23 cellular contexts compared by ENCODE assay signal in genomic region chr10:95256268-95256667, GRCh38.
"Had no signal": no experiment of that assay in that cellular context is flagged by ENCODE, and none has a peak within 500 bp of the region (broad histone marks: within the 10 kb centered on the region; RNA-seq: fewer than 3 reads in every experiment).

No MANE protein-coding gene starts in this region.

- H3K27ac ChIP-seq: left ventricle myocardium inferior, ovary, right atrium auricular region, skin epidermis, stomach, testis, thyroid gland, upper lobe of right lung had no signal

- H3K9me3 ChIP-seq: mucosa of descending colon, stomach, testis, thyroid gland, upper lobe of right lung had no signal

- FAIRE-seq: urothelium cell line had no signal

- H3K4me3 ChIP-seq: left ventricle myocardium inferior, lung, mucosa of descending colon, ovary, right atrium auricular region, skin epidermis, stomach, testis, thyroid gland, upper lobe of right lung had no signal

- H3K36me3 ChIP-seq: ovary had no signal

- H3K4me1 ChIP-seq: testis had no signal

- ATAC-seq: mucosa of descending colon; naive thymus-derived CD4-positive, alpha-beta T cell; natural killer cell treated with Interleukin-12 subunit alpha and Interleukin-12 subunit beta and Interleukin-15 and Interleukin-18, amount 100 ng/mL, for 72 hours; sciatic nerve; stimulated activated naive B cell treated with anti-CD40 and anti-IgM and Interleukin-4, amounts not matched to agents 10 μg/mL and 1 μg/mL and 100 μg/mL, for 72 hours; stimulated activated naive CD8-positive, alpha-beta T cell treated with anti-CD3 and anti-CD28 coated beads, Interleukin-15, Interleukin-2, amounts not matched to agents 100 U/mL and 50 U/mL, for 24 hours; upper lobe of right lung had no signal

- H3K27me3 ChIP-seq: ovary, right atrium auricular region, stomach, testis, thyroid gland, upper lobe of right lung had no signal

- DNase-seq: islet precursor cell; left ventricle myocardium inferior; midbrain; mucosa of descending colon; naive thymus-derived CD4-positive, alpha-beta T cell; ovary; stimulated activated CD4-positive, alpha-beta T cell treated with anti-CD3 and anti-CD28 coated beads, Interleukin-12 subunit alpha, Interleukin-12 subunit beta, amount 100 ng/mL, for 4 hours; stimulated activated CD4-positive, alpha-beta T cell treated with anti-CD3 and anti-CD28 coated beads, Interleukin-15, amount 100 ng/mL, for 24 hours; stimulated activated CD4-positive, alpha-beta T cell treated with anti-CD3 and anti-CD28 coated beads, Interleukin-2, amount 100 ng/mL, for 24 hours; stimulated activated CD4-positive, alpha-beta T cell treated with anti-CD3 and anti-CD28 coated beads, Interleukin-4, amount 100 ng/mL, for 1 hour; stimulated activated naive B cell treated with anti-CD40 and anti-IgM and Interleukin-4, amounts not matched to agents 10 μg/mL and 1 μg/mL and 100 μg/mL, for 72 hours; stimulated activated naive CD8-positive, alpha-beta T cell treated with anti-CD3 and anti-CD28 coated beads, Interleukin-15, Interleukin-2, amounts not matched to agents 100 U/mL and 50 U/mL, for 24 hours; stomach; testis; thyroid gland; trophoblast cell; upper lobe of right lung had no signal
